24 cellular contexts compared by ENCODE assay signal in genomic region chr19:18608102-18608804, GRCh38. TPM values are rescaled to one million over a fixed set of nuclear protein-coding genes. Genes with fewer than 3 reads are reported as not detected.
DNase-seq lines count a peak whose midpoint lies in the region; ATAC-seq, FAIRE-seq and TF ChIP-seq lines count a peak whose summit lies in the region.
"Had no signal": no experiment of that assay in that cellular context is flagged by ENCODE, and none has a peak within 500 bp of the region (broad histone marks: within the 10 kb centered on the region; RNA-seq: fewer than 3 reads in every experiment).

No MANE protein-coding gene starts in this region.

- H2AFZ ChIP-seq in H1 (ENCODE audit: low read length) (no peak overlapping the region), neural progenitor cell (replicated peaks) (no peak overlapping the region)
- H2AFZ ChIP-seq: GM23248 had no signal

- H3K36me3 ChIP-seq in A673 (ENCODE audit: insufficient read depth, low read length, poor library complexity, severe bottlenecking) (no peaks in the 10 kb centered on the region), HUES6 (ENCODE audit: control insufficient read depth, insufficient read depth, low read length) (no peaks in the 10 kb centered on the region), H1 (ENCODE audit: control insufficient read depth in 2 of 4, insufficient read depth in 4 of 4, low read length in 3 of 4) (peaks cover 0 to 17% (median 0%) of the 10 kb centered on the region in 4 experiments; a peak in 1 of 8 replicates), neural progenitor cell (no peaks in the 10 kb centered on the region)
- H3K36me3 ChIP-seq: cardiac muscle cell, vagina had no signal

- H3K27me3 ChIP-seq in A673 (replicated peaks; ENCODE audit: insufficient read depth, low read depth, low read length, poor library complexity) (no peaks in the 10 kb centered on the region), HUES6 (ENCODE audit: control insufficient read depth, insufficient read depth, low read length) (peaks cover 95% of the 10 kb centered on the region), H1 (replicated peaks in 1 of 4; ENCODE audit: control insufficient read depth in 3 of 4, extremely low read depth in 1 of 4, insufficient read depth in 3 of 4, low read length in 3 of 4) (peaks cover 87 to 95% (median 95%) of the 10 kb centered on the region in 4 experiments), neural progenitor cell (peaks cover 98% of the 10 kb centered on the region)

- no peak overlapping the region for H3K14ac ChIP-seq in H1 (ENCODE audit: insufficient read length)

- no peak for ATAC-seq in natural killer cell treated with Interleukin-12 subunit alpha and Interleukin-12 subunit beta and Interleukin-15 and Interleukin-18, amount 100 ng/mL, for 72 hours
- ATAC-seq: PC-3 had no signal

- H3K4me3 Mint-ChIP-seq in neural progenitor cell (peak overlapping the region; percentile 1), osteocyte (ENCODE audit: unreplicated experiment) (no peak overlapping the region)
- H3K4me3 Mint-ChIP-seq in natural killer cell treated with Interleukin-12 subunit alpha and Interleukin-12 subunit beta and Interleukin-15 and Interleukin-18, amount 100 ng/mL, for 72 hours, result no peak overlapping the region
- H3K4me3 Mint-ChIP-seq: T-helper 1 cell treated with Interleukin-12 subunit alpha and Interleukin-12 subunit beta and Interleukin-4 antibody, amounts not matched to agents 30 μg/mL and 1 μg/mL, for 36 hours had no signal

- intact Hi-C loops in A673 (cut with micrococcal nuclease; ENCODE audit: unreplicated experiment), result no loop called here

- no peak overlapping the region for H2AK5ac ChIP-seq in H1 (ENCODE audit: low read depth, low read length)

- H4K5ac ChIP-seq in H1 (ENCODE audit: insufficient read length, low read depth, low read length), result no peak overlapping the region

- no peak for TF ChIP-seq POLR2A in H1 (IDR thresholded peaks at IDR 0.05; ENCODE audit: control extremely low read depth in 1 of 2, low read depth in 2 of 2, low read length in 2 of 2)

- no peak overlapping the region for H3K4ac ChIP-seq in H1 (replicated peaks; ENCODE audit: insufficient read length, low read depth, low read length)

- H4K20me1 ChIP-seq in H1 (replicated peaks in 1 of 2; ENCODE audit: control insufficient read depth in 1 of 2, insufficient read depth in 2 of 2, low read length in 2 of 2) (peaks cover 0 to 17% of the 10 kb centered on the region in 2 experiments), neural progenitor cell (ENCODE audit: low read depth) (peaks cover 80% of the 10 kb centered on the region)

- TF ChIP-seq RAD21 in H1 (IDR thresholded peaks at IDR 0.05 in 1 of 2, conservative IDR thresholded peaks at IDR 0.05 in 1 of 2; ENCODE audit: low read depth in 2 of 2, low read length in 2 of 2), result no peak

- FAIRE-seq in H1 (lab: Jason Lieb, UNC), result no peak

- TF ChIP-seq CTCF in A673 (conservative IDR thresholded peaks at IDR 0.05; ENCODE audit: low read depth, low read length), result no peak
- no peak for TF ChIP-seq CTCF in H1 (IDR thresholded peaks at IDR 0.05; ENCODE audit: control extremely low read depth in 1 of 3, insufficient read depth in 1 of 3, low read depth in 1 of 3, low read length in 3 of 3)
- TF ChIP-seq CTCF in neural progenitor cell (IDR thresholded peaks at IDR 0.05), result no peak
- no peak for TF ChIP-seq CTCF in osteocyte (IDR thresholded peaks at IDR 0.05)

- peak overlapping the region; percentile 53 for H3K4me3 ChIP-seq in A673 (ENCODE audit: low read depth, low read length, poor library complexity, severe bottlenecking)
- peak overlapping the region; percentile 52 for H3K4me3 ChIP-seq in HUES6 (ENCODE audit: low read depth, low read length)
- peak overlapping the region in 1 of 4 experiments; percentile 49; a peak in 2 of 8 replicates for H3K4me3 ChIP-seq in H1 (ENCODE audit: extremely low read depth in 1 of 4, insufficient read depth in 2 of 4, low read depth in 3 of 4, low read length in 4 of 4)
- no peak overlapping the region for H3K4me3 ChIP-seq in neural progenitor cell
- H3K4me3 ChIP-seq: cardiac muscle cell had no signal

- H3K79me2 ChIP-seq in H1 (ENCODE audit: control insufficient read depth in 1 of 2, insufficient read depth in 2 of 2, low read length in 2 of 2) (no peaks in the 10 kb centered on the region), neural progenitor cell (ENCODE audit: low read depth) (no peaks in the 10 kb centered on the region)

- no TSS peak for BruUV-seq in A673 (replicated peaks; lab: Mats Ljungman, UMichigan)

- 35% methylated on average over 5 of the region's 5 CpGs; no CpG with 5 or more reads in 1 of the 2 experiments for WGBS in H1 (ENCODE audit: extremely low coverage in 1 of 2, insufficient coverage in 1 of 2, insufficient read length in 1 of 2, insufficient replicate concordance in 2 of 2, low coverage in 1 of 2, low lambda C conversion rate in 2 of 2, missing lambda C conversion rate in 1 of 2), 2 experiments

- peak overlapping the region; percentile 60 for H3K18ac ChIP-seq in H1 (ENCODE audit: extremely low read depth, low read length)

- H3K9me3 ChIP-seq in A673 (ENCODE audit: low read depth, low read length, poor library complexity, severe bottlenecking) (no peaks in the 10 kb centered on the region), HUES6 (ENCODE audit: control insufficient read depth, insufficient read depth, low read depth, low read length) (no peaks in the 10 kb centered on the region), H1 (ENCODE audit: insufficient read depth in 2 of 2, low read depth in 1 of 2, low read length in 1 of 2) (no peaks in the 10 kb centered on the region), neural progenitor cell (ENCODE audit: low read depth) (no peaks in the 10 kb centered on the region)
- H3K9me3 ChIP-seq: vagina had no signal

- no peak overlapping the region for H3K56ac ChIP-seq in H1 (replicated peaks; ENCODE audit: insufficient read length, low read depth, low read length)

- H3K23me2 ChIP-seq in H1 (ENCODE audit: low read depth, low read length), result peaks cover 27% of the 10 kb centered on the region

- H3K9me3 Mint-ChIP-seq in neural progenitor cell, result peaks cover 6% of the 10 kb centered on the region
- H3K9me3 Mint-ChIP-seq in osteocyte (ENCODE audit: unreplicated experiment), result no peaks in the 10 kb centered on the region
- H3K9me3 Mint-ChIP-seq in natural killer cell treated with Interleukin-12 subunit alpha and Interleukin-12 subunit beta and Interleukin-15 and Interleukin-18, amount 100 ng/mL, for 72 hours, result no peaks in the 10 kb centered on the region
- H3K9me3 Mint-ChIP-seq: T-helper 1 cell treated with Interleukin-12 subunit alpha and Interleukin-12 subunit beta and Interleukin-4 antibody, amounts not matched to agents 30 μg/mL and 1 μg/mL, for 36 hours had no signal

- CTCF ChIA-PET in A673 (lab: Charles Lee), result no interaction called here
- CTCF ChIA-PET in H1 (lab: Charles Lee; ENCODE audit: partially characterized antibody), result interaction anchor here (0.9 to 1.1 kb wide), 2 partner anchors 16 to 67 kb away, joined by 3 read pairs; no protein-coding TSS in a partner anchor

- H3K27ac ChIP-seq in A673 (ENCODE audit: low read depth, low read length, poor library complexity, severe bottlenecking) (no peak overlapping the region), HUES6 (ENCODE audit: low read depth, low read length) (no peak overlapping the region), H1 (ENCODE audit: low read depth, low read length) (no peak overlapping the region), neural progenitor cell (no peak overlapping the region)
- H3K27ac ChIP-seq: cardiac muscle cell, GM23248, vagina had no signal

- no peak overlapping the region for H4K8ac ChIP-seq in H1 (ENCODE audit: extremely low read depth, insufficient read depth, low read length)

- no peaks in the 10 kb centered on the region for H3K79me1 ChIP-seq in H1 (ENCODE audit: low read depth, low read length)

- H3K23ac ChIP-seq in H1 (ENCODE audit: insufficient read length), result no peak overlapping the region

- H4K91ac ChIP-seq in H1 (replicated peaks; ENCODE audit: insufficient read length, low read length), result no peak overlapping the region

- peaks cover 2% of the 10 kb centered on the region for H3K36me3 Mint-ChIP-seq in neural progenitor cell
- H3K36me3 Mint-ChIP-seq in osteocyte (ENCODE audit: unreplicated experiment), result peaks cover 4% of the 10 kb centered on the region
- no peaks in the 10 kb centered on the region for H3K36me3 Mint-ChIP-seq in natural killer cell treated with Interleukin-12 subunit alpha and Interleukin-12 subunit beta and Interleukin-15 and Interleukin-18, amount 100 ng/mL, for 72 hours

- peaks cover 61% of the 10 kb centered on the region for H3F3A ChIP-seq in neural progenitor cell (ENCODE audit: low read depth)

- 0 out of 2 replicates have a peak overlapping the region, but pooled peaks have one; percentile 61 for H2BK15ac ChIP-seq in H1 (ENCODE audit: low read length)

- TF ChIP-seq EP300 in H1 (IDR thresholded peaks at IDR 0.05; ENCODE audit: borderline replicate concordance in 1 of 2, low read depth in 2 of 2, low read length in 2 of 2), result no peak

- H2BK120ac ChIP-seq in H1 (replicated peaks; ENCODE audit: low read depth, low read length), result no peak overlapping the region

- H3K4me2 ChIP-seq in H1 (ENCODE audit: insufficient read depth in 1 of 2, low read depth in 2 of 2, low read length in 2 of 2) (peak overlapping the region in 1 of 2 experiments; percentile 64; a peak in 2 of 4 replicates), neural progenitor cell (peak overlapping the region; percentile 49)

- H3K4me1 ChIP-seq in A673 (ENCODE audit: insufficient read depth, low read length, poor library complexity, severe bottlenecking) (peaks cover 65% of the 10 kb centered on the region), HUES6 (ENCODE audit: control insufficient read depth, insufficient read depth, low read length) (peaks cover 62% of the 10 kb centered on the region), H1 (replicated peaks in 1 of 4; ENCODE audit: control insufficient read depth in 3 of 4, insufficient read depth in 4 of 4, low read length in 3 of 4) (peaks cover 32 to 60% (median 47%) of the 10 kb centered on the region in 4 experiments), neural progenitor cell (peaks cover 49% of the 10 kb centered on the region)

- H3K27ac Mint-ChIP-seq in neural progenitor cell (no peak overlapping the region), osteocyte (ENCODE audit: unreplicated experiment) (no peak overlapping the region)
- H3K27ac Mint-ChIP-seq in natural killer cell treated with Interleukin-12 subunit alpha and Interleukin-12 subunit beta and Interleukin-15 and Interleukin-18, amount 100 ng/mL, for 72 hours, result no peak overlapping the region
- H3K27ac Mint-ChIP-seq: CD4-positive, CD25-positive, alpha-beta regulatory T cell; T-helper 1 cell treated with Interleukin-12 subunit alpha and Interleukin-12 subunit beta and Interleukin-4 antibody, amounts not matched to agents 30 μg/mL and 1 μg/mL, for 36 hours had no signal

- no peak overlapping the region for H2BK5ac ChIP-seq in H1 (ENCODE audit: low read depth, low read length)

- peaks cover 65% of the 10 kb centered on the region for H3K27me3 Mint-ChIP-seq in neural progenitor cell (ENCODE audit: insufficient read depth, low read depth)
- H3K27me3 Mint-ChIP-seq in osteocyte (ENCODE audit: unreplicated experiment), result peaks cover 41% of the 10 kb centered on the region
- peaks cover 35 to 52% of the 10 kb centered on the region in 2 donors for H3K27me3 Mint-ChIP-seq in natural killer cell treated with Interleukin-12 subunit alpha and Interleukin-12 subunit beta and Interleukin-15 and Interleukin-18, amount 100 ng/mL, for 72 hours

- H3K4me1 Mint-ChIP-seq in neural progenitor cell (peaks cover 19% of the 10 kb centered on the region), osteocyte (ENCODE audit: unreplicated experiment) (peaks cover 34% of the 10 kb centered on the region)
- H3K4me1 Mint-ChIP-seq in natural killer cell treated with Interleukin-12 subunit alpha and Interleukin-12 subunit beta and Interleukin-15 and Interleukin-18, amount 100 ng/mL, for 72 hours (ENCODE audit: low read depth in 2 of 2), result peaks cover 4 to 15% of the 10 kb centered on the region in 2 donors

- DNase-seq in A673 (ENCODE audit: low spot score), result no peak
- no peak for DNase-seq in H1 (ENCODE audit: low read depth in 1 of 2, low spot score in 2 of 2)
- DNase-seq in neural progenitor cell (ENCODE audit: low spot score), result no peak
- no peak for DNase-seq in anterior cingulate cortex (lab: John Stamatoyannopoulos, UW)
- no peak for DNase-seq in DMS53 treated with DMSO at 0.1 percent for 48 hours (lab: John Stamatoyannopoulos, UW; ENCODE audit: unreplicated experiment)
- no peak for DNase-seq in osteocyte (ENCODE audit: extremely low spot score, unreplicated experiment)
- DNase-seq in natural killer cell treated with Interleukin-12 subunit alpha and Interleukin-12 subunit beta and Interleukin-15 and Interleukin-18, amount 100 ng/mL, for 72 hours (ENCODE audit: low spot score), result no peak
- DNase-seq: activated CD8-positive, alpha-beta memory T cell treated with anti-CD3 and anti-CD28 coated beads, Interleukin-2, amount 50 U/mL, for 48 hours; activated effector memory CD4-positive, alpha-beta T cell treated with Interleukin-2 at 50 U/mL for 16 hours; CD4-positive, CD25-positive, alpha-beta regulatory T cell; DMS153; GM23248; Kasumi-1; left cardiac atrium; NCI-H1048; NCI-H1930; PC-3; SHP77 treated with DMSO at 0.1 percent for 48 hours had no signal

- H2BK20ac ChIP-seq in H1 (ENCODE audit: low read length), result 0 out of 2 replicates have a peak overlapping the region, but pooled peaks have one; percentile 66

- 0 out of 2 replicates have a peak overlapping the region, but pooled peaks have one; percentile 75 for H2BK12ac ChIP-seq in H1 (ENCODE audit: low read depth, low read length)

- no peak overlapping the region for H3K9ac ChIP-seq in HUES6 (ENCODE audit: low read length)
- no peak overlapping the region for H3K9ac ChIP-seq in H1 (replicated peaks in 1 of 4; ENCODE audit: extremely low read depth in 1 of 4, low read depth in 3 of 4, low read length in 3 of 4)
- no peak overlapping the region for H3K9ac ChIP-seq in neural progenitor cell
- H3K9ac ChIP-seq: GM23248 had no signal

- POLR2A ChIA-PET in A673 (lab: Charles Lee; ENCODE audit: low non-redundant PET) (no interaction called here), H1 (lab: Charles Lee; ENCODE audit: partially characterized antibody) (interaction anchor here (0.9 to 1.4 kb wide), 4 partner anchors 19 to 34 kb away, joined by 3 to 4 read pairs (median 4); partner anchors contain the start of gene REX1BD)

RNA-seq across cellular contexts. Expression of gene CRLF1, which starts 1.7 kb away (rescaled TPM):
- total RNA-seq in A673 (2021), result 192 and 305 TPM in 2 replicates
- total RNA-seq in H1 (2021; fragmentation: NEBNext Ultra II Directional; extraction: Animal tissue kit (Norgen Biotek cat#: 25700)), result 9.5 and 10.3 TPM in 2 replicates
- polyA plus RNA-seq in H1 (2011; rRNA removed), result 7.2 and 19.2 TPM in 2 replicates
- polyA plus RNA-seq in H1 (2011; cell fraction: cytosol; rRNA removed), result 10.3 TPM
- 15.8 TPM for polyA plus RNA-seq in H1 (2011; cell fraction: nucleus; rRNA removed)
- 5.8 to 11.1 TPM (median 9.9 TPM) in 4 replicates for polyA plus RNA-seq in H1 (2012, experiment 1 of 2)
- polyA plus RNA-seq in H1 (2012, experiment 2 of 2), result 10.1 TPM
- 46.8 TPM for polyA plus RNA-seq in H1 (2013, experiment 1 of 2)
- polyA plus RNA-seq in H1 (2013, experiment 2 of 2), result 48.9 TPM
- 0.68 and 2.1 TPM in 2 replicates for polyA minus RNA-seq in H1 (2011; rRNA and poly(A)+ RNA removed)
- 7.1 TPM for polyA minus RNA-seq in H1 (2011; cell fraction: cytosol; rRNA and poly(A)+ RNA removed)
- polyA minus RNA-seq in H1 (2011; cell fraction: nucleus; rRNA and poly(A)+ RNA removed), result 2.5 TPM
- total RNA-seq in neural progenitor cell (ENCODE audit: low replicate concordance), result 0.84 TPM in 1 of 2 replicates, not detected in the other
- 17.0 and 18.7 TPM in 2 replicates for total RNA-seq in osteocyte
- total RNA-seq in natural killer cell treated with Interleukin-12 subunit alpha and Interleukin-12 subunit beta and Interleukin-15 and Interleukin-18, amount 100 ng/mL, for 72 hours, result not detected
- total RNA-seq: CD4-positive, CD25-positive, alpha-beta regulatory T cell; pulmonary artery endothelial cell had no signal

RNA-seq across cellular contexts. Expression of gene TMEM59L, which starts 4.4 kb away (rescaled TPM):
- total RNA-seq in A673 (2021) (9.3 and 18.0 TPM in 2 replicates), neural progenitor cell (ENCODE audit: low replicate concordance) (0.11 and 1.4 TPM in 2 replicates), osteocyte (4.7 and 5.9 TPM in 2 replicates)
- total RNA-seq in H1 (2021; fragmentation: NEBNext Ultra II Directional; extraction: Animal tissue kit (Norgen Biotek cat#: 25700)), result 8.6 and 12.2 TPM in 2 replicates
- polyA plus RNA-seq in H1 (2011; rRNA removed), result 4.0 and 10.4 TPM in 2 replicates
- polyA plus RNA-seq in H1 (2011; cell fraction: cytosol; rRNA removed), result 6.1 TPM
- 34.5 TPM for polyA plus RNA-seq in H1 (2011; cell fraction: nucleus; rRNA removed)
- polyA plus RNA-seq in H1 (2012, experiment 1 of 2), result 5.8 to 11.5 TPM (median 11.1 TPM) in 4 replicates
- polyA plus RNA-seq in H1 (2012, experiment 2 of 2), result 10.7 TPM
- 37.3 TPM for polyA plus RNA-seq in H1 (2013, experiment 1 of 2)
- 37.3 TPM for polyA plus RNA-seq in H1 (2013, experiment 2 of 2)
- polyA minus RNA-seq in H1 (2011; rRNA and poly(A)+ RNA removed), result 0.56 and 0.82 TPM in 2 replicates
- 9.2 TPM for polyA minus RNA-seq in H1 (2011; cell fraction: cytosol; rRNA and poly(A)+ RNA removed)
- 5.0 TPM for polyA minus RNA-seq in H1 (2011; cell fraction: nucleus; rRNA and poly(A)+ RNA removed)
- total RNA-seq in natural killer cell treated with Interleukin-12 subunit alpha and Interleukin-12 subunit beta and Interleukin-15 and Interleukin-18, amount 100 ng/mL, for 72 hours, result not detected
- total RNA-seq: CD4-positive, CD25-positive, alpha-beta regulatory T cell; dermis microvascular lymphatic vessel endothelial cell had no signal
- polyA plus RNA-seq: CD4-positive, CD25-positive, alpha-beta regulatory T cell had no signal

RNA-seq across cellular contexts. Expression of gene REX1BD, which starts 19.7 kb away (rescaled TPM):
- total RNA-seq in A673 (2021), result 61.4 and 74.9 TPM in 2 replicates
- 56.8 and 63.1 TPM in 2 replicates for total RNA-seq in H1 (2021; fragmentation: NEBNext Ultra II Directional; extraction: Animal tissue kit (Norgen Biotek cat#: 25700))
- 62.7 and 132 TPM in 2 replicates for polyA plus RNA-seq in H1 (2011; rRNA removed)
- 95.5 TPM for polyA plus RNA-seq in H1 (2011; cell fraction: cytosol; rRNA removed)
- polyA plus RNA-seq in H1 (2011; cell fraction: nucleus; rRNA removed), result 203 TPM
- 24.8 to 73.2 TPM (median 62.2 TPM) in 4 replicates for polyA plus RNA-seq in H1 (2012, experiment 1 of 2)
- 46.1 TPM for polyA plus RNA-seq in H1 (2012, experiment 2 of 2)
- 101 TPM for polyA plus RNA-seq in H1 (2013, experiment 1 of 2)
- 91.7 TPM for polyA plus RNA-seq in H1 (2013, experiment 2 of 2)
- polyA minus RNA-seq in H1 (2011; rRNA and poly(A)+ RNA removed), result 2.7 and 3.3 TPM in 2 replicates
- polyA minus RNA-seq in H1 (2011; cell fraction: cytosol; rRNA and poly(A)+ RNA removed), result 32.8 TPM
- polyA minus RNA-seq in H1 (2011; cell fraction: nucleus; rRNA and poly(A)+ RNA removed), result 20.1 TPM
- 41.7 and 105 TPM in 2 replicates for total RNA-seq in neural progenitor cell (ENCODE audit: low replicate concordance)
- 55.7 and 59.4 TPM in 2 replicates for total RNA-seq in osteocyte
- total RNA-seq in natural killer cell treated with Interleukin-12 subunit alpha and Interleukin-12 subunit beta and Interleukin-15 and Interleukin-18, amount 100 ng/mL, for 72 hours, result 100 to 1,000 TPM in 1 of 2 donors, 10 to 100 TPM in 1; 81.5 to 104 TPM

RNA-seq across cellular contexts. Expression of gene KLHL26, which starts 28.6 kb away (rescaled TPM):
- 16.3 and 16.8 TPM in 2 replicates for total RNA-seq in A673 (2021)
- 8.8 and 9.0 TPM in 2 replicates for total RNA-seq in H1 (2021; fragmentation: NEBNext Ultra II Directional; extraction: Animal tissue kit (Norgen Biotek cat#: 25700))
- 2.2 and 6.7 TPM in 2 replicates for polyA plus RNA-seq in H1 (2011; rRNA removed)
- 5.5 TPM for polyA plus RNA-seq in H1 (2011; cell fraction: cytosol; rRNA removed)
- 6.8 TPM for polyA plus RNA-seq in H1 (2011; cell fraction: nucleus; rRNA removed)
- polyA plus RNA-seq in H1 (2012, experiment 1 of 2), result 4.9 to 9.1 TPM (median 6.0 TPM) in 4 replicates
- polyA plus RNA-seq in H1 (2012, experiment 2 of 2), result 5.2 TPM
- 4.2 TPM for polyA plus RNA-seq in H1 (2013, experiment 1 of 2)
- polyA plus RNA-seq in H1 (2013, experiment 2 of 2), result 4.0 TPM
- 6.3 and 8.8 TPM in 2 replicates for polyA minus RNA-seq in H1 (2011; rRNA and poly(A)+ RNA removed)
- 11.4 TPM for polyA minus RNA-seq in H1 (2011; cell fraction: cytosol; rRNA and poly(A)+ RNA removed)
- polyA minus RNA-seq in H1 (2011; cell fraction: nucleus; rRNA and poly(A)+ RNA removed), result 3.9 TPM
- 5.8 and 7.1 TPM in 2 replicates for total RNA-seq in neural progenitor cell (ENCODE audit: low replicate concordance)
- total RNA-seq in osteocyte, result 12.4 and 13.2 TPM in 2 replicates
- 10 to 100 TPM; 11.6 to 18.3 TPM for total RNA-seq in natural killer cell treated with Interleukin-12 subunit alpha and Interleukin-12 subunit beta and Interleukin-15 and Interleukin-18, amount 100 ng/mL, for 72 hours

RNA-seq across cellular contexts. Expression of gene UBA52, which starts 36.6 kb away (rescaled TPM):
- total RNA-seq in A673 (2021) (1,270 and 1,348 TPM in 2 replicates), neural progenitor cell (ENCODE audit: low replicate concordance) (625 and 768 TPM in 2 replicates), osteocyte (1,032 and 1,081 TPM in 2 replicates)
- 1,331 and 1,340 TPM in 2 replicates for total RNA-seq in H1 (2021; fragmentation: NEBNext Ultra II Directional; extraction: Animal tissue kit (Norgen Biotek cat#: 25700))
- 2,924 and 5,409 TPM in 2 replicates for polyA plus RNA-seq in H1 (2011; rRNA removed)
- 3,548 TPM for polyA plus RNA-seq in H1 (2011; cell fraction: cytosol; rRNA removed)
- polyA plus RNA-seq in H1 (2011; cell fraction: nucleus; rRNA removed), result 1,787 TPM
- polyA plus RNA-seq in H1 (2012, experiment 1 of 2), result 2,370 to 2,796 TPM (median 2,589 TPM) in 4 replicates
- polyA plus RNA-seq in H1 (2012, experiment 2 of 2), result 3,432 TPM
- polyA plus RNA-seq in H1 (2013, experiment 1 of 2), result 1,517 TPM
- 1,516 TPM for polyA plus RNA-seq in H1 (2013, experiment 2 of 2)
- polyA minus RNA-seq in H1 (2011; rRNA and poly(A)+ RNA removed), result 1,852 and 1,905 TPM in 2 replicates
- 518 TPM for polyA minus RNA-seq in H1 (2011; cell fraction: cytosol; rRNA and poly(A)+ RNA removed)
- polyA minus RNA-seq in H1 (2011; cell fraction: nucleus; rRNA and poly(A)+ RNA removed), result 613 TPM
- total RNA-seq in natural killer cell treated with Interleukin-12 subunit alpha and Interleukin-12 subunit beta and Interleukin-15 and Interleukin-18, amount 100 ng/mL, for 72 hours, result 1,000 to 10,000 TPM; 1,148 to 1,390 TPM
